ENCODE assay signal across 1 cellular context in genomic region chr6:11009353-11009752, GRCh38.
TF ChIP-seq lines count a peak whose summit lies in the region.

No MANE protein-coding gene starts in this region.

TF ChIP-seq in GM23338, 12 proteins besides CTCF, POLR2A, EP300 and RAD21 (continued from another document):
- TF ChIP-seq, protein P1, sequence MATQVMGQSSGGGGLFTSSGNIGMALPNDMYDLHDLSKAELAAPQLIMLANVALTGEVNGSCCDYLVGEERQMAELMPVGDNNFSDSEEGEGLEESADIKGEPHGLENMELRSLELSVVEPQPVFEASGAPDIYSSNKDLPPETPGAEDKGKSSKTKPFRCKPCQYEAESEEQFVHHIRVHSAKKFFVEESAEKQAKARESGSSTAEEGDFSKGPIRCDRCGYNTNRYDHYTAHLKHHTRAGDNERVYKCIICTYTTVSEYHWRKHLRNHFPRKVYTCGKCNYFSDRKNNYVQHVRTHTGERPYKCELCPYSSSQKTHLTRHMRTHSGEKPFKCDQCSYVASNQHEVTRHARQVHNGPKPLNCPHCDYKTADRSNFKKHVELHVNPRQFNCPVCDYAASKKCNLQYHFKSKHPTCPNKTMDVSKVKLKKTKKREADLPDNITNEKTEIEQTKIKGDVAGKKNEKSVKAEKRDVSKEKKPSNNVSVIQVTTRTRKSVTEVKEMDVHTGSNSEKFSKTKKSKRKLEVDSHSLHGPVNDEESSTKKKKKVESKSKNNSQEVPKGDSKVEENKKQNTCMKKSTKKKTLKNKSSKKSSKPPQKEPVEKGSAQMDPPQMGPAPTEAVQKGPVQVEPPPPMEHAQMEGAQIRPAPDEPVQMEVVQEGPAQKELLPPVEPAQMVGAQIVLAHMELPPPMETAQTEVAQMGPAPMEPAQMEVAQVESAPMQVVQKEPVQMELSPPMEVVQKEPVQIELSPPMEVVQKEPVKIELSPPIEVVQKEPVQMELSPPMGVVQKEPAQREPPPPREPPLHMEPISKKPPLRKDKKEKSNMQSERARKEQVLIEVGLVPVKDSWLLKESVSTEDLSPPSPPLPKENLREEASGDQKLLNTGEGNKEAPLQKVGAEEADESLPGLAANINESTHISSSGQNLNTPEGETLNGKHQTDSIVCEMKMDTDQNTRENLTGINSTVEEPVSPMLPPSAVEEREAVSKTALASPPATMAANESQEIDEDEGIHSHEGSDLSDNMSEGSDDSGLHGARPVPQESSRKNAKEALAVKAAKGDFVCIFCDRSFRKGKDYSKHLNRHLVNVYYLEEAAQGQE (IDR thresholded peaks at IDR 0.05; ENCODE audit: unreplicated experiment), result no peak
